In genomic region chr1:40338745-40339419, GRCh38 we compare ENCODE assay signal across 8 cellular contexts. TPM values are rescaled to one million over a fixed set of nuclear protein-coding genes. Genes with fewer than 3 reads are reported as not detected.
DNase-seq lines count a peak whose midpoint lies in the region; ATAC-seq lines count a peak whose summit lies in the region.

No MANE protein-coding gene starts in this region.

- H3K9me3 Mint-ChIP-seq in CD4-positive, alpha-beta memory T cell = no peaks in the 10 kb centered on the region

- CTCF ChIA-PET in CD4-positive, alpha-beta memory T cell (lab: Charles Lee; ENCODE audit: partially characterized antibody) = interaction anchor here (0.6 to 6.4 kb wide), 68 partner anchors 10 to 282 kb away, joined by 3 to 278 read pairs (median 7); partner anchors contain the start of genes COL9A2, RLF, SMAP2 and ZFP69B

- POLR2A ChIA-PET in CD4-positive, alpha-beta memory T cell (lab: Charles Lee; ENCODE audit: partially characterized antibody) = interaction anchor here (0.8 to 3.3 kb wide), 8 partner anchors 24 to 186 kb away, joined by 4 to 19 read pairs (median 12); partner anchors contain the start of genes RLF and SMAP2

- no peak overlapping the region for H3K4me3 ChIP-seq in CD4-positive, alpha-beta memory T cell (ENCODE audit: low read length in 2 of 2)

- intact Hi-C loops in CD4-positive, alpha-beta memory T cell (cut with micrococcal nuclease) = loop anchor here (1.0 kb wide), 6 partner anchors 24 to 261 kb away; no protein-coding TSS in a partner anchor

- ATAC-seq in HG02943 (IDR thresholded peaks at IDR 0.05; ENCODE audit: low read depth, unreplicated experiment) = peak; percentile 63
- ATAC-seq in HG03571 (IDR thresholded peaks at IDR 0.05; ENCODE audit: unreplicated experiment) = no peak

- H3K27ac Mint-ChIP-seq in CD4-positive, alpha-beta memory T cell = peak overlapping the region in 6 of 7 donors; percentile 1 to 94 (median 58)

- peaks cover 20 to 42% (median 31%) of the 10 kb centered on the region in 4 donors for H3K4me1 Mint-ChIP-seq in CD4-positive, alpha-beta memory T cell

- H3K27me3 ChIP-seq in CD4-positive, alpha-beta memory T cell (ENCODE audit: insufficient read depth, low read length) = no peaks in the 10 kb centered on the region

- H3K36me3 ChIP-seq in CD4-positive, alpha-beta memory T cell (ENCODE audit: insufficient read depth, low read length) = no peaks in the 10 kb centered on the region

- no peaks in the 10 kb centered on the region for H3K36me3 Mint-ChIP-seq in CD4-positive, alpha-beta memory T cell

- H3K27ac ChIP-seq in CD4-positive, alpha-beta memory T cell (ENCODE audit: low read depth, low read length) = no peak overlapping the region

- DNase-seq in CD4-positive, alpha-beta memory T cell = peak; percentile 86 to 89 (median 87)
- DNase-seq in NCI-H510A treated with DMSO at 0.1 percent for 48 hours (lab: John Stamatoyannopoulos, UW) (peak; percentile 95), cerebellum (ENCODE audit: low spot score) (peak; percentile 74), left kidney (ENCODE audit: low read depth, low spot score) (peak; percentile 95)
- peak; percentile 75 to 94 for DNase-seq in activated CD4-positive, alpha-beta T cell treated with anti-CD3 and anti-CD28 coated beads for 4 hours
- peak; percentile 92 to 94 for DNase-seq in stimulated activated CD4-positive, alpha-beta T cell treated with anti-CD3 and anti-CD28 coated beads, Interleukin-2, amount 100 ng/mL, for 24 hours

- no peaks in the 10 kb centered on the region for H3K9me3 ChIP-seq in CD4-positive, alpha-beta memory T cell (ENCODE audit: control insufficient read depth in 1 of 2, low read length in 2 of 2)

- peak overlapping the region; percentile 0 to 62 (median 50) for H3K4me3 Mint-ChIP-seq in CD4-positive, alpha-beta memory T cell

- H3K4me1 ChIP-seq in CD4-positive, alpha-beta memory T cell (ENCODE audit: insufficient read depth, low read length) = peaks cover 31% of the 10 kb centered on the region

- no peaks in the 10 kb centered on the region for H3K27me3 Mint-ChIP-seq in CD4-positive, alpha-beta memory T cell

RNA-seq across cellular contexts. Expression of gene COL9A2, which starts 21.8 kb away (rescaled TPM):
- total RNA-seq in CD4-positive, alpha-beta memory T cell = 1 to 10 TPM; 2.1 to 2.8 TPM
- under 1 TPM in 1 of 2 donors, not detected in 1; 0.41 TPM for polyA plus RNA-seq in CD4-positive, alpha-beta memory T cell
- 8.3 TPM for total RNA-seq in cerebellum

RNA-seq across cellular contexts. Expression of gene SMAP2, which starts 34.6 kb away (rescaled TPM):
- total RNA-seq in CD4-positive, alpha-beta memory T cell = 100 to 1,000 TPM; 123 TPM
- 100 to 1,000 TPM; 258 to 358 TPM for polyA plus RNA-seq in CD4-positive, alpha-beta memory T cell
- 24.8 TPM for total RNA-seq in cerebellum
